Comparison of ENCODE assay signal across 1 cellular context in the genomic region with DNA sequence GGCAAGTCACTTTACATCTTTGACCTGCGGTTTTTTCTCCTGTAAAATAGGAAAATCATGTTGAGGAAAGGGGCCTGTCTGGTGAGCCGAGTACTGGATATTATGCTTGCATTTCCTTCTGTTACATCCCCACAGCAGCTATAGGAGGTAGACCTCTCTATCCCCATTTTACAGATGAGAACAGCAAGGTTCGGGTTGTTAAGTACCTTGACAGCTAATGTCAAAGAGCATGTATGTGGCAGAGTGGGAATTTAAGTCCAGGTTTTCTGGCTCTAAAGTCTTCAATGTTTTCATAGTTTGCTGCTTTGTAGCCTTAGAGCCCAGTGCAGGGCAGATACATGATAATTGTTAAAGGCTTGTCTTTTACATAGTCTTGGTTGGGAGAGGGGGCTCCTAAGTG.
TF ChIP-seq lines count a peak whose summit lies in the region.

No MANE protein-coding gene starts in this region.

TF ChIP-seq in H1, 55 proteins besides CTCF, POLR2A, EP300 and RAD21:
- TF ChIP-seq HDAC6 (IDR thresholded peaks at IDR 0.05; ENCODE audit: low read depth, low read length) (no peak), TAF7 (optimal IDR thresholded peaks at IDR 0.05; ENCODE audit: borderline replicate concordance, low read depth, low read length) (no peak)
TF ChIP-seq in H1: peak in this region for 0.
